In genomic region chr10:29663718-29664117, GRCh38 we compare ENCODE assay signal across 28 cellular contexts.
"Had no signal": no experiment of that assay in that cellular context is flagged by ENCODE, and none has a peak within 500 bp of the region (broad histone marks: within the 10 kb centered on the region; RNA-seq: fewer than 3 reads in every experiment).

No MANE protein-coding gene starts in this region.

- H3K36me3 ChIP-seq: ascending aorta, SJSA1 had no signal

- H3K27me3 Mint-ChIP-seq: T-helper 17 cell had no signal

- H3K4me3 Mint-ChIP-seq: activated CD4-positive, alpha-beta memory T cell treated with anti-CD3 and anti-CD28 coated beads for 36 hours; activated CD4-positive, alpha-beta T cell treated with anti-CD3 and anti-CD28 coated beads, Interleukin-2, amount 10 ng/mL, durations not matched to agents 7 days and 5 days; activated naive CD8-positive, alpha-beta T cell treated with anti-CD3 and anti-CD28 coated beads, Interleukin-2, amount 50 U/mL, for 24 hours; activated T-cell treated with anti-CD3 and anti-CD28 coated beads, Interleukin-2, amount 50 U/mL, for 4 hours; T-helper 17 cell had no signal

- H3K27me3 ChIP-seq: ascending aorta, body of pancreas, SJSA1 had no signal

- H3K27ac Mint-ChIP-seq: activated CD4-positive, alpha-beta memory T cell treated with anti-CD3 and anti-CD28 coated beads for 36 hours; activated CD4-positive, alpha-beta T cell treated with anti-CD3 and anti-CD28 coated beads, Interleukin-2, amount 10 ng/mL, durations not matched to agents 7 days and 5 days; activated naive CD4-positive, alpha-beta T cell treated with anti-CD3 and anti-CD28 coated beads, Interleukin-2, amount 50 U/mL, for 72 hours; activated naive CD8-positive, alpha-beta T cell treated with anti-CD3 and anti-CD28 coated beads, Interleukin-2, amount 50 U/mL, for 24 hours; T-helper 17 cell had no signal

- H3K27ac ChIP-seq: body of pancreas, SJSA1 had no signal

- H3K4me3 ChIP-seq: ascending aorta, body of pancreas, SJSA1 had no signal

- H3K9me3 ChIP-seq: ascending aorta, body of pancreas, SJSA1 had no signal

- H3K4me1 ChIP-seq: body of pancreas had no signal

- ATAC-seq: activated naive CD4-positive, alpha-beta T cell treated with anti-CD3 and anti-CD28 coated beads, Interleukin-2, amount 50 U/mL, for 72 hours; activated naive CD8-positive, alpha-beta T cell treated with anti-CD3 and anti-CD28 coated beads, Interleukin-2, amount 50 U/mL, for 24 hours; activated T-cell treated with anti-CD3 and anti-CD28 coated beads, Interleukin-2, amount 50 U/mL, for 4 hours; body of pancreas; Panc1; T-helper 17 cell had no signal

- H3K9me3 Mint-ChIP-seq: activated CD4-positive, alpha-beta memory T cell treated with anti-CD3 and anti-CD28 coated beads for 36 hours; activated CD4-positive, alpha-beta T cell treated with anti-CD3 and anti-CD28 coated beads, Interleukin-2, amount 10 ng/mL, durations not matched to agents 7 days and 5 days; activated naive CD8-positive, alpha-beta T cell treated with anti-CD3 and anti-CD28 coated beads, Interleukin-2, amount 50 U/mL, for 24 hours; activated T-cell treated with anti-CD3 and anti-CD28 coated beads, Interleukin-2, amount 50 U/mL, for 4 hours had no signal

- DNase-seq: activated CD4-positive, alpha-beta memory T cell treated with anti-CD3 and anti-CD28 coated beads for 36 hours; activated CD4-positive, alpha-beta T cell treated with anti-CD3 and anti-CD28 coated beads, Interleukin-2, amount 10 ng/mL, durations not matched to agents 7 days and 5 days; activated CD4-positive, CD25-positive, alpha-beta regulatory T cell; activated CD8-positive, alpha-beta memory T cell treated with anti-CD3 and anti-CD28 coated beads for 24 hours; activated effector memory CD4-positive, alpha-beta T cell treated with anti-CD3 and anti-CD28 coated beads, Interleukin-2, amount 50 U/mL, for 16 hours; activated naive CD4-positive, alpha-beta T cell treated with Interleukin-2 at 50 U/mL for 16 hours; activated naive CD8-positive, alpha-beta T cell treated with anti-CD3 and anti-CD28 coated beads, Interleukin-2, amount 50 U/mL, for 24 hours; activated T-cell treated with anti-CD3 and anti-CD28 coated beads, Interleukin-2, amount 50 U/mL, for 4 hours; amniotic stem cell; body of pancreas; Kasumi-1; KBM-7; NCI-H1105 treated with DMSO at 0.1 percent for 48 hours; NCI-H1436 treated with DMSO at 0.1 percent for 48 hours; NCI-H187; NCI-H2081; NCI-H510A treated with DMSO at 0.1 percent for 48 hours; NCI-H69; NK-92 treated with Interleukin-12 subunit alpha and Interleukin-12 subunit beta, amount 100 ng/mL, for 24 hours; OCI-M1; RPMI8226; SHP77; T-helper 17 cell; T-helper 9 cell had no signal
